Comparison of ENCODE assay signal across 14 cellular contexts in genomic region chr2:197969391-197969893, GRCh38.
DNase-seq lines count a peak whose midpoint lies in the region; ATAC-seq, FAIRE-seq and TF ChIP-seq lines count a peak whose summit lies in the region.
"Had no signal": no experiment of that assay in that cellular context is flagged by ENCODE, and none has a peak within 500 bp of the region (broad histone marks: within the 10 kb centered on the region; RNA-seq: fewer than 3 reads in every experiment).

No MANE protein-coding gene starts in this region.

- intact Hi-C loops in endothelial cell of umbilical vein (cut with micrococcal nuclease) = no loop called here
- intact Hi-C loops in left lung (cut with DNase I) = no loop called here

- no peaks in the 10 kb centered on the region for H3K9me1 ChIP-seq in endothelial cell of umbilical vein (replicated peaks; ENCODE audit: control insufficient read depth, extremely low read depth, insufficient read depth, low read length)

- dilution Hi-C loops in endothelial cell of umbilical vein (cut with MboI; ENCODE audit: extremely low pct_ligation_motif_present, low sequenced_read_pairs) = no loop called here

- POLR2A ChIA-PET in endothelial cell of umbilical vein (lab: Charles Lee) = no interaction called here

- TF ChIP-seq CTCF in endothelial cell of umbilical vein (IDR thresholded peaks at IDR 0.05; ENCODE audit: extremely low read depth in 1 of 2, insufficient read depth in 1 of 2, low read depth in 1 of 2, low read length in 2 of 2) (no peak), left lung (IDR thresholded peaks at IDR 0.05) (no peak)

- H3K4me2 ChIP-seq in endothelial cell of umbilical vein (ENCODE audit: insufficient read depth, low read length) = no peak overlapping the region
- H3K4me2 ChIP-seq: smooth muscle cell had no signal

- no peak overlapping the region for H2AFZ ChIP-seq in endothelial cell of umbilical vein (ENCODE audit: low read depth, low read length)

- no peak for TF ChIP-seq POLR2A in endothelial cell of umbilical vein (IDR thresholded peaks at IDR 0.05; ENCODE audit: low read depth, low read length)
- TF ChIP-seq POLR2A in GM18505 (IDR thresholded peaks at IDR 0.05; ENCODE audit: borderline replicate concordance, extremely low read depth, insufficient read depth, insufficient read length) = no peak

- FAIRE-seq in endothelial cell of umbilical vein (lab: Jason Lieb, UNC) (no peak), small intestine (lab: Jason Lieb, UNC) (no peak)

- BruUV-seq in endothelial cell of umbilical vein (replicated peaks; lab: Mats Ljungman, UMichigan) = no TSS peak

- H3K9ac ChIP-seq in endothelial cell of umbilical vein (replicated peaks; ENCODE audit: extremely low read depth, insufficient read depth, low read length) = no peak overlapping the region

- H4K20me1 ChIP-seq in endothelial cell of umbilical vein (replicated peaks; ENCODE audit: control insufficient read depth, extremely low read depth, insufficient read depth, low read length) = no peaks in the 10 kb centered on the region

- H3K36me3 ChIP-seq in endothelial cell of umbilical vein (ENCODE audit: control insufficient read depth in 2 of 2, extremely low read depth in 1 of 2, insufficient read depth in 2 of 2, low read length in 2 of 2) (no peaks in the 10 kb centered on the region), left lung (no peaks in the 10 kb centered on the region), small intestine (ENCODE audit: control insufficient read depth in 2 of 2, insufficient read depth in 2 of 2, low read length in 2 of 2) (no peaks in the 10 kb centered on the region)
- H3K36me3 ChIP-seq: HAP-1 had no signal

- CTCF ChIA-PET in endothelial cell of umbilical vein (lab: Charles Lee) = no interaction called here

- H3K27me3 ChIP-seq in endothelial cell of umbilical vein (ENCODE audit: control insufficient read depth in 2 of 2, insufficient read depth in 2 of 2, low read length in 2 of 2) = no peaks in the 10 kb centered on the region
- no peaks in the 10 kb centered on the region for H3K27me3 ChIP-seq in left lung
- H3K27me3 ChIP-seq in small intestine (ENCODE audit: control insufficient read depth in 2 of 2, insufficient read depth in 2 of 2, low read length in 2 of 2) = no peaks in the 10 kb centered on the region

- peaks cover 9% of the 10 kb centered on the region for H3K4me1 ChIP-seq in endothelial cell of umbilical vein (ENCODE audit: control insufficient read depth, extremely low read depth, insufficient read depth, low read length)
- no peaks in the 10 kb centered on the region for H3K4me1 ChIP-seq in left lung
- no peaks in the 10 kb centered on the region for H3K4me1 ChIP-seq in small intestine (ENCODE audit: control insufficient read depth in 2 of 2, insufficient read depth in 1 of 2, low read depth in 1 of 2, low read length in 1 of 2)
- H3K4me1 ChIP-seq: HAP-1 had no signal

- peak; percentile 12 for DNase-seq in DMS53 (lab: John Stamatoyannopoulos, UW)
- peak; percentile 27 for DNase-seq in HT1080 (ENCODE audit: low read depth)
- DNase-seq in endothelial cell of umbilical vein (ENCODE audit: low read depth, low spot score) = peak; percentile 71
- DNase-seq in left lung = no peak
- DNase-seq in small intestine = no peak
- no peak for DNase-seq in glomerular visceral epithelial cell (ENCODE audit: extremely low spot score)
- DNase-seq in cortex of kidney (lab: John Stamatoyannopoulos, UW) = no peak
- DNase-seq: activated CD4-positive, alpha-beta memory T cell treated with anti-CD3 and anti-CD28 coated beads, Interleukin-2, amount 10 ng/mL, durations not matched to agents 7 days and 5 days; NCI-H446 had no signal

- H3K27ac ChIP-seq in endothelial cell of umbilical vein (ENCODE audit: insufficient read depth, low read depth, low read length) (no peak overlapping the region), left lung (no peak overlapping the region), small intestine (ENCODE audit: low read depth in 1 of 2, low read length in 1 of 2) (no peak overlapping the region)

- H3K9me3 ChIP-seq in endothelial cell of umbilical vein (replicated peaks; ENCODE audit: control insufficient read depth, insufficient read depth, low read length) (no peaks in the 10 kb centered on the region), left lung (peaks cover 0 to 17% of the 10 kb centered on the region in 2 donors), small intestine (ENCODE audit: control insufficient read depth, low read depth) (no peaks in the 10 kb centered on the region)
- H3K9me3 ChIP-seq: HAP-1 had no signal

- H3K4me3 ChIP-seq in endothelial cell of umbilical vein (replicated peaks in 1 of 3; ENCODE audit: insufficient read depth in 1 of 3, low read depth in 1 of 3, low read length in 3 of 3) (no peak overlapping the region), left lung (no peak overlapping the region), small intestine (ENCODE audit: low read depth in 1 of 2, low read length in 2 of 2) (no peak overlapping the region)
- H3K4me3 ChIP-seq: HAP-1, smooth muscle cell had no signal

- H3K79me2 ChIP-seq in endothelial cell of umbilical vein (ENCODE audit: control insufficient read depth, insufficient read depth, low read length) = no peaks in the 10 kb centered on the region

- peak; percentile 13 for ATAC-seq in left lung
- ATAC-seq in GM18505 (IDR thresholded peaks at IDR 0.05; ENCODE audit: unreplicated experiment) = no peak
- ATAC-seq: natural killer cell treated with Interleukin-12 subunit alpha and Interleukin-12 subunit beta and Interleukin-15 and Interleukin-18, amount 100 ng/mL, for 72 hours; Panc1 had no signal

TF ChIP-seq in endothelial cell of umbilical vein, 7 proteins besides CTCF, POLR2A, EP300 and RAD21:
- TF ChIP-seq JUN (IDR thresholded peaks at IDR 0.05; ENCODE audit: borderline replicate concordance, insufficient read depth, insufficient read length, low read depth) = peak; percentile 15
- TF ChIP-seq POLR2AphosphoS5 (IDR thresholded peaks at IDR 0.05; ENCODE audit: insufficient read depth, low read depth, low read length) = no peak
- no peak for TF ChIP-seq MAX (IDR thresholded peaks at IDR 0.05; ENCODE audit: insufficient read depth, insufficient read length)
- peak; percentile 37 for TF ChIP-seq FOS (IDR thresholded peaks at IDR 0.05; ENCODE audit: borderline replicate concordance, insufficient read depth, low read length)
- peak; percentile 74 for TF ChIP-seq GATA2 (IDR thresholded peaks at IDR 0.05; ENCODE audit: insufficient read depth, insufficient read length, low read depth, low read length)
- no peak for TF ChIP-seq MYC (IDR thresholded peaks at IDR 0.05; ENCODE audit: low read depth, low read length)
- TF ChIP-seq EZH2 (IDR thresholded peaks at IDR 0.05; ENCODE audit: borderline replicate concordance, low read depth, low read length, severe bottlenecking) = no peak

Comparison
In these comparisons a context has a peak if more than half of its experiments do, and no peak if none do; other contexts are left out.
1. DNase-seq: peak in DMS53 (single experiment), HT1080 (single experiment) and endothelial cell of umbilical vein (single experiment); none in left lung (0 of 2), small intestine (single experiment), glomerular visceral epithelial cell (single experiment) and cortex of kidney (single experiment).